16 cellular contexts compared by ENCODE assay signal in the genomic region with DNA sequence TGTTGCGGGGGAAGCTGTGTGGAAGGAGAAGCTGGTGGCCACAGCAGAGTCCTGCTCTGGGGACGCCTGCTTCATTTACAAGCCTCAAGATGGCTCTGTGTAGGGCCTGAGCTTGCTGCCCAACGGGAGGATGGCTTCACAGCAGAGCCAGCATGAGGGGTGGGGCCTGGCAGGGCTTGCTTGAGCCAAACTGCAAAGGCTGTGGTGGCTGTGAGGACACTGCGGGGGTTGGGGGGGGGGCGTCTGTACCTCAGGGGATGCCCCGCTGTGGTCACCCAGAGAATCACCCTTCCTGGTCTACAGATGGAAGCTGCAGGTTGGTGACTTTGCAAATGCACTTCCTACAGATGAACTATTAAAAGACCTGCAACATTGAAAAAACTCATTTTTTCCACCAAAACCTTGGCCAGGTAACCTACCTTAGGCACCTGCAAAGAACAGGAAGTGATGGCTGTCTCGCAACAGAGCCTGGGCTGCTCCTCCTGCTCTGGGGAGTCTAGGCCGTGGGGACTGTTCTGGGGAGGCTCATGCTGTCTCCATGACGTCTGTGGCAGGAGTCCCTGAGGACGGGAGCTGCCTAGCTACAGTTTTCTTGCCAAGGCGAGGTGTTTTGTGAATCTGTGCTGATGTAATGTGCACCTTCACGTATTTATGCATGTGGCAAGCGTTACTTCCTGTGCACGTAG.
DNase-seq lines count a peak whose midpoint lies in the region; ATAC-seq and TF ChIP-seq lines count a peak whose summit lies in the region.
"Had no signal": no experiment of that assay in that cellular context is flagged by ENCODE, and none has a peak within 500 bp of the region (broad histone marks: within the 10 kb centered on the region; RNA-seq: fewer than 3 reads in every experiment).

No MANE protein-coding gene starts in this region.

- H3K27me3 Mint-ChIP-seq in memory B cell: peaks cover 4% of the 10 kb centered on the region

- ATAC-seq in GM18868 (IDR thresholded peaks at IDR 0.05; ENCODE audit: unreplicated experiment) (peak; percentile 43), memory B cell (ENCODE audit: low read depth) (peak; percentile 82), GM18498 (IDR thresholded peaks at IDR 0.05; ENCODE audit: unreplicated experiment) (no peak)
- ATAC-seq: Panc1 had no signal

- H3K27ac ChIP-seq in OCI-LY1 (ENCODE audit: low read depth, low read length, poor library complexity, severe bottlenecking): peak overlapping the region; percentile 74
- H3K27ac ChIP-seq: skin epidermis had no signal

- peaks cover 40% of the 10 kb centered on the region for H3K4me1 Mint-ChIP-seq in memory B cell

- peaks cover 40% of the 10 kb centered on the region for H3K4me1 ChIP-seq in OCI-LY1 (ENCODE audit: insufficient read depth, low read length, severe bottlenecking)

- no peaks in the 10 kb centered on the region for H3K36me3 ChIP-seq in OCI-LY1 (ENCODE audit: insufficient read depth, low read length)

- H3K79me2 ChIP-seq in OCI-LY1 (ENCODE audit: insufficient read depth, low read length): no peaks in the 10 kb centered on the region

- no peak overlapping the region for H3K4me3 ChIP-seq in OCI-LY1 (ENCODE audit: low read depth, low read length, poor library complexity, severe bottlenecking)
- H3K4me3 ChIP-seq: dorsolateral prefrontal cortex, skin epidermis had no signal

- H3K4me2 ChIP-seq in OCI-LY1 (ENCODE audit: low read length): peak overlapping the region; percentile 25; the same call in 1 of the 2 replicates

- no peaks in the 10 kb centered on the region for H4K20me1 ChIP-seq in OCI-LY1 (ENCODE audit: insufficient read depth, low read length)

- DNase-seq in NCI-H1417 (lab: John Stamatoyannopoulos, UW) (peak in 2 of 3 experiments; percentile 42 to 58), NCI-H1417 treated with DMSO at 0.1 percent for 48 hours (lab: John Stamatoyannopoulos, UW) (no peak), memory B cell (ENCODE audit: low spot score in 2 of 2) (peak; percentile 70 to 79), HCEC 1CT (no peak)
- no peak for DNase-seq in stimulated activated CD4-positive, alpha-beta T cell treated with anti-CD3 and anti-CD28 coated beads, Interleukin-2, amount 100 ng/mL, for 48 hours
- DNase-seq: activated CD4-positive, alpha-beta memory T cell treated with anti-CD3 and anti-CD28 coated beads, Interleukin-2, amount 10 ng/mL, durations not matched to agents 7 days and 5 days; activated effector memory CD4-positive, alpha-beta T cell treated with Interleukin-2 at 50 U/mL for 16 hours; Caco-2; mammary epithelial cell had no signal

- peaks cover 2% of the 10 kb centered on the region for H3K9me3 Mint-ChIP-seq in memory B cell

- no peaks in the 10 kb centered on the region for H3F3A ChIP-seq in OCI-LY1 (ENCODE audit: insufficient read depth, low read length)

- peaks cover 14% of the 10 kb centered on the region for H3K36me3 Mint-ChIP-seq in memory B cell

- peak overlapping the region; percentile 94 for H3K27ac Mint-ChIP-seq in memory B cell
- H3K27ac Mint-ChIP-seq: activated CD4-positive, alpha-beta memory T cell treated with anti-CD3 and anti-CD28 coated beads, Interleukin-2, amount 10 ng/mL, durations not matched to agents 7 days and 5 days; T-helper 2 cell treated with Interferon-gamma antibody and Interleukin-4, amounts not matched to agents 5 μg/mL and 100 μg/mL, for 36 hours had no signal

- no peaks in the 10 kb centered on the region for H3K9me2 ChIP-seq in OCI-LY1 (ENCODE audit: low read depth, low read length)

- peak overlapping the region; percentile 19 for H3K4me3 Mint-ChIP-seq in memory B cell
- H3K4me3 Mint-ChIP-seq: activated CD4-positive, alpha-beta memory T cell treated with anti-CD3 and anti-CD28 coated beads, Interleukin-2, amount 10 ng/mL, durations not matched to agents 7 days and 5 days; T-helper 2 cell treated with Interferon-gamma antibody and Interleukin-4, amounts not matched to agents 5 μg/mL and 100 μg/mL, for 36 hours had no signal

- no peak for TF ChIP-seq CTCF in OCI-LY1 (IDR thresholded peaks at IDR 0.05; ENCODE audit: low read length)

- H3K9ac ChIP-seq in OCI-LY1 (ENCODE audit: low read length): no peak overlapping the region; the same call in 1 of the 2 replicates

- no peaks in the 10 kb centered on the region for H3K27me3 ChIP-seq in OCI-LY1 (ENCODE audit: insufficient read depth, low read length)

- H3K9me3 ChIP-seq in OCI-LY1 (ENCODE audit: low read length): no peaks in the 10 kb centered on the region
- H3K9me3 ChIP-seq: Caco-2 had no signal

- no peak overlapping the region for H2AFZ ChIP-seq in OCI-LY1 (ENCODE audit: low read length)

Comparison
In these comparisons a context has a peak if more than half of its experiments do, and no peak if none do; other contexts are left out.
1. DNase-seq: peak in NCI-H1417 (2 of 3) and memory B cell (2 of 2); none in NCI-H1417 treated with DMSO at 0.1 percent for 48 hours (single experiment), HCEC 1CT (single experiment) and stimulated activated CD4-positive, alpha-beta T cell treated with anti-CD3 and anti-CD28 coated beads, Interleukin-2, amount 100 ng/mL, for 48 hours (0 of 2).